ENCODE assay signal across 8 cellular contexts in genomic region chr16:23148513-23149266, GRCh38. TPM values are rescaled to one million over a fixed set of nuclear protein-coding genes. Genes with fewer than 3 reads are reported as not detected.
DNase-seq lines count a peak whose midpoint lies in the region; ATAC-seq, FAIRE-seq and TF ChIP-seq lines count a peak whose summit lies in the region.

No MANE protein-coding gene starts in this region.

- peak overlapping the region; percentile 77 for H3K9ac ChIP-seq in HUES6 (ENCODE audit: low read length)
- H3K9ac ChIP-seq in GM12878 (ENCODE audit: control insufficient read depth, insufficient read depth, low read length) = peak overlapping the region; percentile 21; the same call in 1 of the 2 replicates
- H3K9ac ChIP-seq in iPS-18a (ENCODE audit: low read length) = peak overlapping the region; percentile 66
- peak overlapping the region; percentile 63 to 81 (median 68) for H3K9ac ChIP-seq in skeletal muscle tissue (ENCODE audit: low read depth in 1 of 3, low read length in 3 of 3)

- TF ChIP-seq POLR2A in GM12878 (IDR thresholded peaks at IDR 0.05; ENCODE audit: low read depth, low read length) = peak; percentile 47; the same call in 1 of the 2 replicates

- H3K9me3 ChIP-seq in HUES6 (ENCODE audit: control insufficient read depth, insufficient read depth, low read depth, low read length) (no peaks in the 10 kb centered on the region), GM12878 (replicated peaks; ENCODE audit: control insufficient read depth, insufficient read depth, low read length) (no peaks in the 10 kb centered on the region), iPS-18a (ENCODE audit: control insufficient read depth, low read depth, low read length) (no peaks in the 10 kb centered on the region), skeletal muscle tissue (ENCODE audit: control insufficient read depth in 3 of 3, low read length in 3 of 3) (no peaks in the 10 kb centered on the region)

- no peak for TF ChIP-seq RAD21 in GM12878 (IDR thresholded peaks at IDR 0.05; ENCODE audit: insufficient read depth, low read depth, low read length)

- no peak for TF ChIP-seq EP300 in GM12878 (IDR thresholded peaks at IDR 0.05; ENCODE audit: borderline replicate concordance in 1 of 2, control insufficient read depth in 1 of 2, low read depth in 2 of 2, low read length in 2 of 2)

- H4K20me1 ChIP-seq in GM12878 (ENCODE audit: control insufficient read depth, insufficient read depth) = no peaks in the 10 kb centered on the region

- peaks cover 4% of the 10 kb centered on the region; the same call in 1 of the 2 replicates for H3K27me3 ChIP-seq in HUES6 (ENCODE audit: control insufficient read depth, insufficient read depth, low read length)
- no peaks in the 10 kb centered on the region for H3K27me3 ChIP-seq in GM12878 (replicated peaks in 1 of 2; ENCODE audit: control insufficient read depth in 2 of 2, insufficient read depth in 2 of 2, low read length in 1 of 2)
- peaks cover 17% of the 10 kb centered on the region for H3K27me3 ChIP-seq in iPS-18a (ENCODE audit: control insufficient read depth, insufficient read depth, low read length)
- H3K27me3 ChIP-seq in skeletal muscle tissue (ENCODE audit: control insufficient read depth in 3 of 3, insufficient read depth in 3 of 3, low read length in 3 of 3) = no peaks in the 10 kb centered on the region

- BruUV-seq in GM12878 (replicated peaks; lab: Mats Ljungman, UMichigan) = no TSS peak

- ATAC-seq in GM21515 (IDR thresholded peaks at IDR 0.05; ENCODE audit: unreplicated experiment) (peak; percentile 29), GM12878 (peak; percentile 47)

- intact Hi-C loops in GM12878 (cut with micrococcal nuclease; ENCODE audit: unreplicated experiment) = no loop called here

- DNase-seq in D341Med (ENCODE audit: low spot score) (peak; percentile 79), T-helper 9 cell (peak; percentile 41), GM12878 (ENCODE audit: low read depth, low spot score) (no peak), NCI-H446 treated with DMSO at 0.1 percent for 48 hours (lab: John Stamatoyannopoulos, UW) (no peak)

- RAD21 ChIA-PET in GM12878 (lab: Charles Lee; ENCODE audit: unreplicated experiment) = interaction anchor here (1.0 kb wide), 1 partner anchor 285 kb away, joined by 3 read pairs; no protein-coding TSS in a partner anchor

- SMC1A ChIA-PET in GM12878 (lab: Charles Lee; ENCODE audit: uncharacterized antibody, unreplicated experiment) = interaction anchor here (0.7 kb wide), 1 partner anchor 487 kb away, joined by 3 read pairs; no protein-coding TSS in a partner anchor

- FAIRE-seq in GM12878 (lab: Jason Lieb, UNC) = no peak

- in situ Hi-C loops in GM12878 (cut with MboI) = no loop called here

- H3K4me2 ChIP-seq in GM12878 (ENCODE audit: control insufficient read depth, insufficient read depth) = peak overlapping the region; percentile 68

- TF ChIP-seq CTCF in GM12878 (IDR thresholded peaks at IDR 0.05 in 2 of 3, conservative IDR thresholded peaks at IDR 0.05 in 1 of 3; ENCODE audit: control insufficient read depth in 2 of 3, extremely low read depth in 1 of 3, insufficient read depth in 1 of 3, low read depth in 3 of 3, low read length in 3 of 3) = no peak

- POLR2A ChIA-PET in GM12878 (lab: Charles Lee) = no interaction called here

- CTCF ChIA-PET in GM12878 (lab: Yijun Ruan, JAX) = interaction anchor here (4.9 kb wide), 1 partner anchor 286 kb away, joined by 20 read pairs; no protein-coding TSS in a partner anchor

- WGBS in GM12878 (ENCODE audit: insufficient coverage, insufficient replicate concordance, low lambda C conversion rate, missing lambda C conversion rate) = 2% methylated on average over 63 of the region's 103 CpGs

- H3K36me3 ChIP-seq in HUES6 (ENCODE audit: control insufficient read depth, insufficient read depth, low read length) (no peaks in the 10 kb centered on the region), GM12878 (ENCODE audit: control insufficient read depth in 2 of 2, insufficient read depth in 2 of 2, low read length in 1 of 2) (no peaks in the 10 kb centered on the region), iPS-18a (ENCODE audit: control insufficient read depth, low read depth, low read length) (no peaks in the 10 kb centered on the region), skeletal muscle tissue (ENCODE audit: control insufficient read depth in 3 of 3, insufficient read depth in 3 of 3, low read length in 3 of 3) (no peaks in the 10 kb centered on the region)

- peak overlapping the region; percentile 57 for H2AFZ ChIP-seq in GM12878 (ENCODE audit: control insufficient read depth, low read depth, low read length)

- peak overlapping the region; percentile 88 for H3K4me3 ChIP-seq in HUES6 (ENCODE audit: low read depth, low read length)
- peak overlapping the region; percentile 79 for H3K4me3 ChIP-seq in GM12878
- H3K4me3 ChIP-seq in iPS-18a (ENCODE audit: low read length) = peak overlapping the region; percentile 82
- peak overlapping the region; percentile 70 to 81 (median 75) for H3K4me3 ChIP-seq in skeletal muscle tissue (ENCODE audit: low read length in 3 of 3)

- H3K27ac ChIP-seq in HUES6 (ENCODE audit: low read depth, low read length) (no peak overlapping the region), GM12878 (ENCODE audit: control insufficient read depth, insufficient read depth) (no peak overlapping the region), iPS-18a (ENCODE audit: low read length) (no peak overlapping the region), skeletal muscle tissue (ENCODE audit: low read depth, low read length) (peak overlapping the region; percentile 54)

- peaks cover 23% of the 10 kb centered on the region for H3K4me1 ChIP-seq in HUES6 (ENCODE audit: control insufficient read depth, insufficient read depth, low read length)
- H3K4me1 ChIP-seq in GM12878 (ENCODE audit: control insufficient read depth, insufficient read depth, low read length) = no peaks in the 10 kb centered on the region; the same call in 1 of the 2 replicates
- H3K4me1 ChIP-seq in iPS-18a (ENCODE audit: control insufficient read depth, low read depth, low read length) = peaks cover 23% of the 10 kb centered on the region
- peaks cover 26 to 36% (median 32%) of the 10 kb centered on the region in 3 donors for H3K4me1 ChIP-seq in skeletal muscle tissue (ENCODE audit: control insufficient read depth in 3 of 3, insufficient read depth in 3 of 3, low read length in 3 of 3)

- H3K79me2 ChIP-seq in GM12878 (ENCODE audit: control insufficient read depth, insufficient read depth, low read length) = peaks cover 13% of the 10 kb centered on the region

TF ChIP-seq in GM12878, 131 proteins besides CTCF, POLR2A, EP300 and RAD21 (continues in another document):
- no peak for TF ChIP-seq ZZZ3 (IDR thresholded peaks at IDR 0.05; ENCODE audit: control insufficient read depth, insufficient read length, low read depth)
- no peak for TF ChIP-seq ZBED1 (IDR thresholded peaks at IDR 0.05; ENCODE audit: borderline replicate concordance)
- TF ChIP-seq DPF2 (IDR thresholded peaks at IDR 0.05) = peak; percentile 69; the same call in 1 of the 2 replicates
- peak; percentile 75 for TF ChIP-seq NR2F1 (conservative IDR thresholded peaks at IDR 0.05)
- peak; percentile 68 to 88; a peak in 3 of 4 replicates for TF ChIP-seq BHLHE40 (IDR thresholded peaks at IDR 0.05; ENCODE audit: borderline replicate concordance in 1 of 2, low read depth in 2 of 2, low read length in 1 of 2)

RNA-seq across cellular contexts. Expression of gene USP31, which starts 0.6 kb away (rescaled TPM):
- 21.2 and 23.5 TPM in 2 replicates for total RNA-seq in GM12878 (2013; cell fraction: nucleolus; rRNA removed)
- total RNA-seq in GM12878 (2014; rRNA removed) (3.1 and 3.3 TPM in 2 replicates), GM12878 (2014; rRNA removed; fragmentation: Illumina TruSeq; extraction: Trizol) (3.8 and 4.1 TPM in 2 replicates), GM12878 (2021) (5.3 and 6.5 TPM in 2 replicates), skeletal muscle tissue (8.9 TPM)
- 1.0 TPM for polyA plus RNA-seq in GM12878 (2011; ENCODE audit: low read depth)
- polyA plus RNA-seq in GM12878 (2011; rRNA removed) (5.2 and 5.5 TPM in 2 replicates), GM12878 (2014; fragmentation: Illumina TruSeq; extraction: Trizol) (3.1 and 3.3 TPM in 2 replicates), GM12878 (2014; fragmentation: Nextera tagmentation; extraction: Ambion mirVana) (1 to 10 TPM; 1.4 to 1.7 TPM), GM12878 (2014; rRNA removed) (3.8 and 4.1 TPM in 2 replicates), GM12878 (2016; fragmentation: Nextera tagmentation; extraction: Ambion mirVana) (1 to 10 TPM in 1 of 2 experiments, under 1 TPM in 1; 0.87 to 1.1 TPM)
- polyA plus RNA-seq in GM12878 (2011; cell fraction: cytosol; rRNA removed) = 4.2 and 5.2 TPM in 2 replicates
- 12.0 and 13.0 TPM in 2 replicates for polyA plus RNA-seq in GM12878 (2011; cell fraction: nucleus; rRNA removed)
- 1.2 TPM in 2 replicates for polyA plus RNA-seq in GM12878 (2012)
- polyA minus RNA-seq in GM12878 (2011; rRNA and poly(A)+ RNA removed) = 15.7 and 16.5 TPM in 2 replicates
- polyA minus RNA-seq in GM12878 (2011; cell fraction: cytosol; rRNA and poly(A)+ RNA removed) = 2.5 and 3.6 TPM in 2 replicates
- polyA minus RNA-seq in GM12878 (2011; cell fraction: nucleus; rRNA and poly(A)+ RNA removed) = 11.8 and 20.7 TPM in 2 replicates

RNA-seq across cellular contexts. Expression of gene SCNN1G, which starts 33.9 kb away (rescaled TPM):
- total RNA-seq in GM12878 (2013; cell fraction: nucleolus; rRNA removed) = 0.22 and 0.23 TPM in 2 replicates
- total RNA-seq in GM12878 (2014; rRNA removed) = 0.05 TPM in 1 of 2 replicates, not detected in the other
- total RNA-seq in GM12878 (2014; rRNA removed; fragmentation: Illumina TruSeq; extraction: Trizol) = 0.04 TPM in 1 of 2 replicates, not detected in the other
- 0.08 TPM in 1 of 2 replicates, not detected in the other for total RNA-seq in GM12878 (2021)
- polyA plus RNA-seq in GM12878 (2011; ENCODE audit: low read depth) = 0.07 TPM
- 0.32 and 0.86 TPM in 2 replicates for polyA plus RNA-seq in GM12878 (2011; rRNA removed)
- polyA plus RNA-seq in GM12878 (2011; cell fraction: cytosol; rRNA removed) = 0.57 and 1.1 TPM in 2 replicates
- 0.69 and 0.79 TPM in 2 replicates for polyA plus RNA-seq in GM12878 (2011; cell fraction: nucleus; rRNA removed)
- 0.07 TPM in 1 of 2 replicates, not detected in the other for polyA plus RNA-seq in GM12878 (2012)
- 0.09 TPM in 1 of 2 replicates, not detected in the other for polyA plus RNA-seq in GM12878 (2014; fragmentation: Illumina TruSeq; extraction: Trizol)
- polyA plus RNA-seq in GM12878 (2014; fragmentation: Nextera tagmentation; extraction: Ambion mirVana) = under 1 TPM in 1 of 2 experiments, not detected in 1; 0.05 TPM
- not detected in 2 replicates for polyA plus RNA-seq in GM12878 (2014; rRNA removed)
- not detected for polyA plus RNA-seq in GM12878 (2016; fragmentation: Nextera tagmentation; extraction: Ambion mirVana)
- 0.59 and 0.98 TPM in 2 replicates for polyA minus RNA-seq in GM12878 (2011; rRNA and poly(A)+ RNA removed)
- 0.27 and 0.31 TPM in 2 replicates for polyA minus RNA-seq in GM12878 (2011; cell fraction: cytosol; rRNA and poly(A)+ RNA removed)
- 0.48 and 0.77 TPM in 2 replicates for polyA minus RNA-seq in GM12878 (2011; cell fraction: nucleus; rRNA and poly(A)+ RNA removed)
- total RNA-seq in skeletal muscle tissue = not detected

Comparison
In these comparisons a context has a peak if more than half of its experiments do, and no peak if none do; other contexts are left out.
1. DNase-seq: peak in D341Med (single experiment) and T-helper 9 cell (single experiment); none in GM12878 (single experiment) and NCI-H446 treated with DMSO at 0.1 percent for 48 hours (single experiment).
2. H3K9ac ChIP-seq: peak in every context shown above with its lines; median percentile 77 in HUES6; 68 in skeletal muscle tissue; 66 in iPS-18a; 21 in GM12878.
3. Peak in every context shown above with its lines, with median percentiles within 50 percentile points of each other: H3K4me3 ChIP-seq.